26 cellular contexts compared by ENCODE assay signal in the genomic region with DNA sequence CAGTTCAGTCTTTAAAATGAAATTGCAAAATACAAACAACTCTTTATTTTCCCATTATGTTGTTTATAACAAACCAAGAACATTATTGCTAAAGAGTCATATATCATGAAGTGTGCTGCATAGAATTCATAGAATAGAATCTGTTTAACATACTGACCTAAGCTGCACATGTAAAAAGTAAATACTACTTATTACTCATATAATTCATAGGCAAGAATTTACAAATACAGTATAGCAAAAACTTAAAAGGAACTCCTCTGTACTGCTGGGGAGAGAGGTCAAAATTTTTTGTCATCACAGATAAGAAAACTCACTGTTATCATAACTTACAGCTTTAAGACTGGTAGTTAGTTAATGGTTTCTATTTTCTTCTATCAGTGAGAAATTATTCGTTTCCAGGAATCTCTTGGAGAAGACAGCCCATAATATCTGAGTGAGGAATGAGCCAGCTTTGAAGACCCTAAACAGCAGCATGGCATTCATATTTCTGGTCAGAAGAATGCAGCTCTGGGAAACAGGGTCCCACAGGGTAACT.
"Had no signal": no experiment of that assay in that cellular context is flagged by ENCODE, and none has a peak within 500 bp of the region (broad histone marks: within the 10 kb centered on the region; RNA-seq: fewer than 3 reads in every experiment).

No MANE protein-coding gene starts in this region.

- DNase-seq: activated CD4-positive, alpha-beta memory T cell treated with anti-CD3 and anti-CD28 coated beads, Interleukin-2, amount 10 ng/mL, durations not matched to agents 7 days and 5 days; activated CD4-positive, alpha-beta T cell treated with anti-CD3 and anti-CD28 coated beads for 48 hours; activated CD8-positive, alpha-beta memory T cell treated with anti-CD3 and anti-CD28 coated beads, Interleukin-2, amount 50 U/mL, for 48 hours; activated gamma-delta T cell; activated naive CD4-positive, alpha-beta T cell treated with anti-CD3 and anti-CD28 coated beads, Interleukin-2, amount 50 U/mL, for 16 hours; activated T-cell treated with anti-CD3 and anti-CD28 coated beads, Interleukin-2, amount 50 U/mL, for 24 hours; amniotic stem cell; caudate nucleus; effector CD4-positive, alpha-beta T cell; esophagus squamous epithelium; gastrocnemius medialis; glutamatergic neuron; islet precursor cell; mammary epithelial cell; nephron progenitor cell; pancreas; sigmoid colon; stimulated activated CD4-positive, alpha-beta T cell treated with anti-CD3 and anti-CD28 coated beads, Interleukin-15, amount 100 ng/mL, for 24 hours; stimulated activated CD4-positive, alpha-beta T cell treated with anti-CD3 and anti-CD28 coated beads, Interleukin-2, amount 100 ng/mL, for 24 hours; stimulated activated naive B cell treated with anti-CD40 and anti-IgM and Interleukin-4, amounts not matched to agents 10 μg/mL and 1 μg/mL and 100 μg/mL, for 72 hours; stomach; T-helper 1 cell; WERI-Rb-1 had no signal

- H3K27me3 ChIP-seq: esophagus squamous epithelium, gastrocnemius medialis, pancreas, sigmoid colon, stomach, tibial nerve had no signal

- H3K9me3 ChIP-seq: esophagus squamous epithelium, gastrocnemius medialis, pancreas, prostate gland, sigmoid colon, stomach, tibial nerve had no signal

- H3K36me3 ChIP-seq: esophagus squamous epithelium, gastrocnemius medialis, pancreas, prostate gland, sigmoid colon, stomach, tibial nerve, WERI-Rb-1 had no signal

- H3K27ac ChIP-seq: esophagus squamous epithelium, pancreas, prostate gland, stomach, tibial nerve, WERI-Rb-1 had no signal

- H3K4me3 ChIP-seq: esophagus squamous epithelium, gastrocnemius medialis, pancreas, prostate gland, sigmoid colon, stomach, tibial nerve had no signal

- ATAC-seq: activated CD4-positive, CD25-positive, alpha-beta regulatory T cell treated with anti-CD3 and anti-CD28 coated beads, Interleukin-2, amount 50 U/mL, for 24 hours; gastrocnemius medialis; pancreas; stimulated activated naive B cell treated with anti-CD40 and anti-IgM and Interleukin-4, amounts not matched to agents 10 μg/mL and 1 μg/mL and 100 μg/mL, for 72 hours had no signal

- H3K4me1 ChIP-seq: prostate gland had no signal
